In the genomic region with DNA sequence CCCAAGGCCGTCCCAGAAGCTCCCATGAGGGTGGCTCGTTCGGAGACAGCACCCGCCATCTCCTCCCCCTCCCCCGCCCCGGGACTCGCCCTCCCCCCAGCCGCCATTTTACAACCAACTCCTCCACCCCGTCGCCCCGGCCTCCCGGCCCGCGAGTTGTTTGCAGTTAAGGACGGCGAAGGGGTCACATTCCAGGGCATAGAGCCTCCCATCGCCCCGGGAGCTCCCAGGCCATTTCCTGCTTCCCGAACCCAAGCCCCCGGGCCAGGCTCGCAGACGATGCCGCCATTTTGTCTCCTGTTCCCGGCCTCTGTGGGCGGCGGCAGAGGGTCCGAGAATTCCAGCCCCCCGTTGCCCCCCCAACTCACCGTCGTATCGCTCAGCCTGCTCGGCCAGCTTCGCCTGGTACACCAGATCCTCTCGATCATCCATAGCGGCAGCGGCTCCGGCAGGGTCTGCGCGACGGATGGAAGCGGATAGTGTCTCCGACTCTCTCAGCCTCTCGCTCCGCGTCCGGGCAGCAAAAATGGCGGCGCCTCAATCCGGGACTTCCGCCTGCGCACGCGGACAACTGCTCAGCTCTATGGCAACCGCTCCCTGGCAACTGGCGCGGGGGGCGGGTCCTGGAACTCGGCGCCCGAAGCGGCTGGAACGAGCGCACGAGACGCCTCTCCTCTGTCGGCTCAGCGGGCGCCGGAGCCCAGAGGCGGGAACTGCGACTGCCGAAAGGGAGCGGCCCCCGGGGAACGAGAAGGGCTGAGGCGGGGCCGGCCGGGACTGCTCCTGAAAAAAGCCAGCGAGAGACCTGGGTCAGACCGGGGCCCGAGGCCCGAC, we compare ENCODE assay signal across 8 cellular contexts. TPM values are rescaled to one million over a fixed set of nuclear protein-coding genes. Genes with fewer than 3 reads are reported as not detected.
A peak's percentile ranks its signal among the peaks of the same experiment; 100 is the strongest.
DNase-seq lines count a peak whose midpoint lies in the region; ATAC-seq and TF ChIP-seq lines count a peak whose summit lies in the region.

YWHAE (minus strand) TSS at position 544 of the 834 bp plus-strand sequence; CDS start at position 432, 112 bp downstream.

- ATAC-seq in GM18498 (IDR thresholded peaks at IDR 0.05; ENCODE audit: unreplicated experiment) = peak; percentile 95
- peak; percentile 77 for ATAC-seq in HG02943 (IDR thresholded peaks at IDR 0.05; ENCODE audit: low read depth, unreplicated experiment)
- ATAC-seq in right cardiac atrium = peak; percentile 98 to 99

- H3K9me3 ChIP-seq in ascending aorta = no peaks in the 10 kb centered on the region
- H3K9me3 ChIP-seq in right cardiac atrium (ENCODE audit: control insufficient read depth, low read length) = no peaks in the 10 kb centered on the region
- no peaks in the 10 kb centered on the region for H3K9me3 ChIP-seq in vagina

- H3K27me3 ChIP-seq in ascending aorta = no peaks in the 10 kb centered on the region
- no peaks in the 10 kb centered on the region for H3K27me3 ChIP-seq in right cardiac atrium (ENCODE audit: control insufficient read depth, insufficient read depth)
- no peaks in the 10 kb centered on the region for H3K27me3 ChIP-seq in vagina

- TF ChIP-seq CTCF in ascending aorta (IDR thresholded peaks at IDR 0.05) = peak in 1 of 3 experiments; percentile 4
- TF ChIP-seq CTCF in vagina (IDR thresholded peaks at IDR 0.05) = no peak

- DNase-seq in NCI-H187 treated with DMSO at 0.1 percent for 48 hours (lab: John Stamatoyannopoulos, UW) (peak; percentile 71), ascending aorta (ENCODE audit: low spot score in 2 of 2) (peak; percentile 91 to 98), right cardiac atrium (peak; percentile 98 to 99 (median 99)), putamen (ENCODE audit: low spot score) (peak; percentile 94), vagina (ENCODE audit: extremely low spot score in 2 of 2) (peak in 1 of 2 donors; percentile 97)

- H3K4me1 ChIP-seq in ascending aorta (peaks cover 0 to 21% of the 10 kb centered on the region in 2 donors), right cardiac atrium (ENCODE audit: control insufficient read depth, insufficient read depth, low read length) (peaks cover 3% of the 10 kb centered on the region), vagina (peaks cover 45% of the 10 kb centered on the region)

- peak within 1 kb of the TSS; percentile 72 to 85 for H3K4me3 ChIP-seq in ascending aorta
- peak within 1 kb of the TSS; percentile 97 for H3K4me3 ChIP-seq in right cardiac atrium (ENCODE audit: low read length)
- H3K4me3 ChIP-seq in vagina = peak within 1 kb of the TSS; percentile 71 to 79

- intact Hi-C loops in T-helper 2 cell treated with Interferon-gamma antibody and Interleukin-4, amounts not matched to agents 100 ng/mL and 5 ng/mL, for 36 hours (cut with micrococcal nuclease) = loop anchor here (1.0 kb wide), 3 partner anchors 35 to 116 kb away; partner anchors contain the start of genes CRK and INPP5K
- intact Hi-C loops in ascending aorta (cut with DNase I) (loop anchor here (1.0 to 5.0 kb wide), 3 partner anchors 33 to 213 kb away; no protein-coding TSS in a partner anchor), right cardiac atrium (cut with DNase I) (loop anchor here in 1 of 4 donors (5.0 kb wide), 1 partner anchor 38 kb away; no protein-coding TSS in a partner anchor), vagina (cut with DNase I) (no loop called here)

- H3K36me3 ChIP-seq in ascending aorta (peaks cover 0 to 5% of the 10 kb centered on the region in 2 donors), vagina (no peaks in the 10 kb centered on the region)

- peak in 1 of 2 donors; percentile 97 for TF ChIP-seq POLR2A in vagina (IDR thresholded peaks at IDR 0.05)

- whole genome bisulfite sequencing in right cardiac atrium = under 1% methylated on average over 82 of the region's 82 CpGs

- H3K27ac ChIP-seq in ascending aorta (peak within 1 kb of the TSS; percentile 88 to 92), right cardiac atrium (ENCODE audit: low read length) (peak within 1 kb of the TSS; percentile 99), vagina (peak within 1 kb of the TSS; percentile 94)

RNA-seq across cellular contexts. Expression of gene YWHAE, which starts in this region (rescaled TPM):
- total RNA-seq in T-helper 2 cell treated with Interferon-gamma antibody and Interleukin-4, amounts not matched to agents 100 ng/mL and 5 ng/mL, for 36 hours = 393 and 400 TPM in 2 replicates
- 261 TPM for total RNA-seq in ascending aorta
- total RNA-seq in right cardiac atrium = 100 to 1,000 TPM; 484 to 570 (median 535) TPM
- 366 TPM for polyA plus RNA-seq in right cardiac atrium
- total RNA-seq in vagina = 487 TPM
